Comparison of ENCODE assay signal across 2 cellular contexts in the genomic region with DNA sequence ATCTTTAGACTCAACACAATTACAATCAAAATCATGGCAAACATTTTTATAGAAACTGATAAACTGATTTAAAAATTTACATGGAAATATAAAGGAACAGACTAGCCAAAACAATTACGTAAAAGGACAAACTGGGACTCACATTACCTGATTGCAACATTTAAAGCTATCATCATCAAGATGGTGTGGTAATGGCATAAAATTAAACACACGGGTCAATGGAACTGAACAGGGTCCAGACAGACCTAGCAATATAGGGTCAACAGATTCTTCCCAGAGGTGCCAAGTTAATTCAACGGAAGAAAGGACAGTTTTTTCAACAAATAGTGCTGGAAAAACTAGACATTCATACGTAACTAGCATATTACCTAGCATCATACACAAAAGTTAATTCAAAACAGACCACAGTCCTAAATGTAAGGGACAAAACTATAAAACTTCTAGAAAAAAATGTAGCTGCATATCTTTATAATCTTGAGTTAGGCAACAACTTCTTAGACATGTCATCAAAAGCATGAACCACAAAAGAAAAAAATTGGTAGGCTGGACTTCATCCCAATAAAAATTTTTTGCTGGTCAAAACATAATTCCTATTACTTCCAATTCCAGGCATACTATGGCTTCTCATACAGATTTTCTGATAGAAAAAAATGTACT.
TF ChIP-seq lines count a peak whose summit lies in the region.

No MANE protein-coding gene starts in this region.

TF ChIP-seq in A549, 52 proteins besides CTCF, POLR2A, EP300 and RAD21 (continued from another document):
- TF ChIP-seq, protein P1, sequence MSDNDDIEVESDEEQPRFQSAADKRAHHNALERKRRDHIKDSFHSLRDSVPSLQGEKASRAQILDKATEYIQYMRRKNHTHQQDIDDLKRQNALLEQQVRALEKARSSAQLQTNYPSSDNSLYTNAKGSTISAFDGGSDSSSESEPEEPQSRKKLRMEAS (IDR thresholded peaks at IDR 0.05), result no peak
- TF ChIP-seq BHLHE40 (IDR thresholded peaks at IDR 0.05; ENCODE audit: low read depth, low read length), result no peak
- TF ChIP-seq, protein P2, sequence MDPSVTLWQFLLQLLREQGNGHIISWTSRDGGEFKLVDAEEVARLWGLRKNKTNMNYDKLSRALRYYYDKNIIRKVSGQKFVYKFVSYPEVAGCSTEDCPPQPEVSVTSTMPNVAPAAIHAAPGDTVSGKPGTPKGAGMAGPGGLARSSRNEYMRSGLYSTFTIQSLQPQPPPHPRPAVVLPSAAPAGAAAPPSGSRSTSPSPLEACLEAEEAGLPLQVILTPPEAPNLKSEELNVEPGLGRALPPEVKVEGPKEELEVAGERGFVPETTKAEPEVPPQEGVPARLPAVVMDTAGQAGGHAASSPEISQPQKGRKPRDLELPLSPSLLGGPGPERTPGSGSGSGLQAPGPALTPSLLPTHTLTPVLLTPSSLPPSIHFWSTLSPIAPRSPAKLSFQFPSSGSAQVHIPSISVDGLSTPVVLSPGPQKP (IDR thresholded peaks at IDR 0.05; ENCODE audit: low read depth, low read length), result no peak
- TF ChIP-seq ESRRA (IDR thresholded peaks at IDR 0.05; ENCODE audit: borderline replicate concordance, low read length), result no peak
- no peak for TF ChIP-seq JUN (IDR thresholded peaks at IDR 0.05)
- TF ChIP-seq RARB (CRISPR knock-in tag; IDR thresholded peaks at IDR 0.05), result no peak
- TF ChIP-seq JUNB (IDR thresholded peaks at IDR 0.05), result no peak

TF ChIP-seq in liver, 16 proteins besides CTCF, POLR2A, EP300 and RAD21 (continued from another document):
- TF ChIP-seq REST (IDR thresholded peaks at IDR 0.05), result peak; percentile 44
- TF ChIP-seq JUND (IDR thresholded peaks at IDR 0.05), result peak in 1 of 2 donors; percentile 54
- TF ChIP-seq HNF4G (IDR thresholded peaks at IDR 0.05), result peak; percentile 21
- peak; percentile 37 to 71 for TF ChIP-seq RXRA (IDR thresholded peaks at IDR 0.05)
- no peak for TF ChIP-seq EGR1 (IDR thresholded peaks at IDR 0.05; ENCODE audit: low read depth in 2 of 2)
- TF ChIP-seq SP1 (IDR thresholded peaks at IDR 0.05), result no peak
- TF ChIP-seq, protein P3, sequence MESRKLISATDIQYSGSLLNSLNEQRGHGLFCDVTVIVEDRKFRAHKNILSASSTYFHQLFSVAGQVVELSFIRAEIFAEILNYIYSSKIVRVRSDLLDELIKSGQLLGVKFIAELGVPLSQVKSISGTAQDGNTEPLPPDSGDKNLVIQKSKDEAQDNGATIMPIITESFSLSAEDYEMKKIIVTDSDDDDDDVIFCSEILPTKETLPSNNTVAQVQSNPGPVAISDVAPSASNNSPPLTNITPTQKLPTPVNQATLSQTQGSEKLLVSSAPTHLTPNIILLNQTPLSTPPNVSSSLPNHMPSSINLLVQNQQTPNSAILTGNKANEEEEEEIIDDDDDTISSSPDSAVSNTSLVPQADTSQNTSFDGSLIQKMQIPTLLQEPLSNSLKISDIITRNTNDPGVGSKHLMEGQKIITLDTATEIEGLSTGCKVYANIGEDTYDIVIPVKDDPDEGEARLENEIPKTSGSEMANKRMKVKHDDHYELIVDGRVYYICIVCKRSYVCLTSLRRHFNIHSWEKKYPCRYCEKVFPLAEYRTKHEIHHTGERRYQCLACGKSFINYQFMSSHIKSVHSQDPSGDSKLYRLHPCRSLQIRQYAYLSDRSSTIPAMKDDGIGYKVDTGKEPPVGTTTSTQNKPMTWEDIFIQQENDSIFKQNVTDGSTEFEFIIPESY (IDR thresholded peaks at IDR 0.05), result no peak
- TF ChIP-seq HNF4A (conservative IDR thresholded peaks at IDR 0.05), result peak; percentile 72 to 74
- TF ChIP-seq NR2F2 (IDR thresholded peaks at IDR 0.05), result no peak
- no peak for TF ChIP-seq GABPA (IDR thresholded peaks at IDR 0.05 in 1 of 2, conservative IDR thresholded peaks at IDR 0.05 in 1 of 2)
- TF ChIP-seq FOXA1 (IDR thresholded peaks at IDR 0.05), result no peak
TF ChIP-seq in liver: peak in this region for 6.
